Comparison of ENCODE assay signal across 13 cellular contexts in the genomic region with DNA sequence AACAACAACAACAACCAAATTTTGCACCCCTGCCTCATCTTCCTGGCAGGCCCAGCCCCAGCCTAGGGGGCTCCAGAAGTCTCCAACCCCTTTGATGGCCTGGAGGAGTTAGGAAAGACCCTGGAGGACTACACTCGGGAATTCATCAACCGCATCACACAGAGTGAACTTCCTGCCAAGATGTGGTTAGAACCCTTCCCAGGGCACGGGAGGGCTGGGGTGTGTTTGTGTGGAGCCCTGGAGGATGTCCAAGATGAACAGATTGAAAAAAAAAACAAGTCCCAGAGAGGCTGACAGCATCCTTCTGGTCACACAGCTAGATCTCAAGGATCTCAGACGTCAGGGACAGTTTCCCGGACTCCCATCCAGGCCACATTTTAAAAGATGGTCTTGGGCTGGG. TPM values are rescaled to one million over a fixed set of nuclear protein-coding genes. Genes with fewer than 3 reads are reported as not detected.
DNase-seq lines count a peak whose midpoint lies in the region; TF ChIP-seq lines count a peak whose summit lies in the region.
"Had no signal": no experiment of that assay in that cellular context is flagged by ENCODE, and none has a peak within 500 bp of the region (broad histone marks: within the 10 kb centered on the region; RNA-seq: fewer than 3 reads in every experiment).

No MANE protein-coding gene starts in this region.

- no peaks in the 10 kb centered on the region for H4K20me1 ChIP-seq in GM23248 (ENCODE audit: insufficient read depth)

- peaks cover 2% of the 10 kb centered on the region for H3K9me3 Mint-ChIP-seq in glutamatergic neuron (ENCODE audit: unreplicated experiment)
- H3K9me3 Mint-ChIP-seq: IgD-negative memory B cell had no signal

- H3K9me3 ChIP-seq in GM23248 (ENCODE audit: low read depth), result no peaks in the 10 kb centered on the region
- no peaks in the 10 kb centered on the region for H3K9me3 ChIP-seq in adipocyte (ENCODE audit: control insufficient read depth, low read length)
- H3K9me3 ChIP-seq in prostate gland, result no peaks in the 10 kb centered on the region

- 22 to 25% methylated on average over 5 of the region's 5 CpGs for WGBS in GM23248 (ENCODE audit: low coverage in 1 of 2, low lambda C conversion rate in 2 of 2, missing lambda C conversion rate in 2 of 2), 2 experiments
- 50% methylated on average over 5 of the region's 5 CpGs for whole genome bisulfite sequencing in prostate gland

- no peaks in the 10 kb centered on the region for H3F3A ChIP-seq in GM23248 (ENCODE audit: insufficient read depth)

- TF ChIP-seq CTCF in fibroblast of the aortic adventitia (IDR thresholded peaks at IDR 0.05; ENCODE audit: insufficient read depth, low read length) (no peak), prostate gland (IDR thresholded peaks at IDR 0.05) (no peak), glutamatergic neuron (IDR thresholded peaks at IDR 0.05; ENCODE audit: partially characterized antibody, unreplicated experiment) (no peak)

- no peak overlapping the region for H3K27ac Mint-ChIP-seq in glutamatergic neuron (ENCODE audit: unreplicated experiment)
- H3K27ac Mint-ChIP-seq: progenitor cell of endocrine pancreas had no signal

- H3K4me2 ChIP-seq in GM23248 (ENCODE audit: unreplicated experiment), result no peak overlapping the region

- H3K9ac ChIP-seq in GM23248, result no peak overlapping the region
- peak overlapping the region; percentile 50 for H3K9ac ChIP-seq in adipocyte (ENCODE audit: low read length)

- in situ Hi-C loops in GM23248 (cut with MboI), result no loop called here

- H3K27ac ChIP-seq in GM23248 (no peak overlapping the region), prostate gland (no peak overlapping the region)

- H3K79me2 ChIP-seq in GM23248 (ENCODE audit: insufficient read depth), result no peaks in the 10 kb centered on the region

- H3K4me3 ChIP-seq in GM23248, result no peak overlapping the region
- H3K4me3 ChIP-seq in adipocyte (ENCODE audit: low read length), result no peak overlapping the region
- H3K4me3 ChIP-seq in fibroblast of the aortic adventitia (ENCODE audit: low read depth, low read length), result no peak overlapping the region
- no peak overlapping the region for H3K4me3 ChIP-seq in prostate gland

- no peaks in the 10 kb centered on the region for H3K36me3 ChIP-seq in GM23248 (ENCODE audit: low read depth)
- H3K36me3 ChIP-seq in adipocyte (ENCODE audit: control insufficient read depth, insufficient read depth, low read length, severe bottlenecking), result no peaks in the 10 kb centered on the region
- H3K36me3 ChIP-seq in prostate gland, result no peaks in the 10 kb centered on the region

- H3K4me1 Mint-ChIP-seq in glutamatergic neuron (ENCODE audit: low read depth, unreplicated experiment), result no peaks in the 10 kb centered on the region

- H3K4me1 ChIP-seq in GM23248 (ENCODE audit: insufficient read depth) (peaks cover 9% of the 10 kb centered on the region), adipocyte (ENCODE audit: control insufficient read depth, insufficient read depth, low read length) (peaks cover 43% of the 10 kb centered on the region), prostate gland (replicated peaks) (no peaks in the 10 kb centered on the region)

- H3K27me3 ChIP-seq in GM23248 (replicated peaks; ENCODE audit: insufficient read depth), result no peaks in the 10 kb centered on the region
- H3K27me3 ChIP-seq in adipocyte (replicated peaks; ENCODE audit: control insufficient read depth, insufficient read depth, low read length), result no peaks in the 10 kb centered on the region
- H3K27me3 ChIP-seq in prostate gland (replicated peaks; ENCODE audit: insufficient read depth), result no peaks in the 10 kb centered on the region

- peak overlapping the region; percentile 59; the same call in 1 of the 2 replicates for H2AFZ ChIP-seq in GM23248

- peaks cover 10% of the 10 kb centered on the region for H3K27me3 Mint-ChIP-seq in glutamatergic neuron (ENCODE audit: unreplicated experiment)

- no peak overlapping the region for H3K4me3 Mint-ChIP-seq in glutamatergic neuron (ENCODE audit: unreplicated experiment)

- no peaks in the 10 kb centered on the region for H3K9me2 ChIP-seq in GM23248 (ENCODE audit: insufficient read depth)

- TF ChIP-seq POLR2A in prostate gland (IDR thresholded peaks at IDR 0.05), result no peak

- intact Hi-C loops in prostate gland (cut with DNase I), result no loop called here

- H3K36me3 Mint-ChIP-seq in glutamatergic neuron (ENCODE audit: unreplicated experiment), result peaks cover 3% of the 10 kb centered on the region
- H3K36me3 Mint-ChIP-seq: IgD-negative memory B cell had no signal

- peak; percentile 27 for DNase-seq in GM23248
- no peak for DNase-seq in adipocyte (ENCODE audit: low read depth)
- peak; percentile 71 for DNase-seq in fibroblast of the aortic adventitia (ENCODE audit: low read depth)
- peak; percentile 77 for DNase-seq in smooth muscle cell of the brain vasculature (ENCODE audit: low read depth, low spot score)
- no peak for DNase-seq in prostate gland (ENCODE audit: low spot score)
- no peak for DNase-seq in Kasumi-1 (lab: John Stamatoyannopoulos, UW)
- no peak for DNase-seq in glutamatergic neuron
- no peak for DNase-seq in NCI-H2107 (lab: John Stamatoyannopoulos, UW)

RNA-seq across cellular contexts. Expression of gene APOC1, which starts 13.3 kb away (rescaled TPM):
- not detected in 2 replicates for total RNA-seq in GM23248 (2014; rRNA removed; shearing (Covaris generic))
- 0.49 TPM in 1 of 2 replicates, not detected in the other for polyA plus RNA-seq in GM23248 (2016; fragmentation: Nextera tagmentation; extraction: Ambion mirVana)
- total RNA-seq in fibroblast of the aortic adventitia (ENCODE audit: low replicate concordance) (1.7 and 52.6 TPM in 2 replicates), prostate gland (10 to 100 TPM in 1 of 2 donors, 1 to 10 TPM in 1; 7.3 to 80.1 TPM), glutamatergic neuron (ENCODE audit: unreplicated experiment) (8.3 TPM)
- polyA plus RNA-seq: IgD-negative memory B cell had no signal

RNA-seq across cellular contexts. Expression of gene APOC4, which starts 14.3 kb away (rescaled TPM):
- total RNA-seq in GM23248 (2014; rRNA removed; shearing (Covaris generic)), result not detected in 2 replicates
- polyA plus RNA-seq in GM23248 (2016; fragmentation: Nextera tagmentation; extraction: Ambion mirVana), result not detected in 2 replicates
- total RNA-seq in fibroblast of the aortic adventitia (ENCODE audit: low replicate concordance), result not detected in 2 replicates
- total RNA-seq in prostate gland, result not detected
- total RNA-seq in glutamatergic neuron (ENCODE audit: unreplicated experiment), result not detected
- total RNA-seq: kidney, progenitor cell of endocrine pancreas, Right ventricle myocardium superior, ureter had no signal
- polyA plus RNA-seq: IgD-negative memory B cell had no signal

RNA-seq across cellular contexts. Expression of gene APOC2, which starts 18.1 kb away (rescaled TPM):
- not detected in 2 replicates for total RNA-seq in GM23248 (2014; rRNA removed; shearing (Covaris generic))
- not detected in 2 replicates for polyA plus RNA-seq in GM23248 (2016; fragmentation: Nextera tagmentation; extraction: Ambion mirVana)
- not detected in 2 replicates for total RNA-seq in fibroblast of the aortic adventitia (ENCODE audit: low replicate concordance)
- not detected for total RNA-seq in prostate gland
- total RNA-seq in glutamatergic neuron (ENCODE audit: unreplicated experiment), result not detected
- total RNA-seq: progenitor cell of endocrine pancreas, Right ventricle myocardium superior had no signal
- polyA plus RNA-seq: IgD-negative memory B cell had no signal

RNA-seq across cellular contexts. Expression of gene APOE, which starts 22.1 kb away (rescaled TPM):
- total RNA-seq in GM23248 (2014; rRNA removed; shearing (Covaris generic)), result 0.76 TPM in 1 of 2 replicates, not detected in the other
- 0.60 and 0.87 TPM in 2 replicates for polyA plus RNA-seq in GM23248 (2016; fragmentation: Nextera tagmentation; extraction: Ambion mirVana)
- total RNA-seq in fibroblast of the aortic adventitia (ENCODE audit: low replicate concordance) (1.6 and 309 TPM in 2 replicates), prostate gland (100 to 1,000 TPM; 206 to 503 TPM), glutamatergic neuron (ENCODE audit: unreplicated experiment) (65.9 TPM)
- polyA plus RNA-seq: IgD-negative memory B cell had no signal

RNA-seq across cellular contexts. Expression of gene CLPTM1, which starts 27.4 kb away (rescaled TPM):
- 40.5 and 42.5 TPM in 2 replicates for total RNA-seq in GM23248 (2014; rRNA removed; shearing (Covaris generic))
- polyA plus RNA-seq in GM23248 (2016; fragmentation: Nextera tagmentation; extraction: Ambion mirVana), result 103 and 109 TPM in 2 replicates
- total RNA-seq in fibroblast of the aortic adventitia (ENCODE audit: low replicate concordance) (11.4 and 39.0 TPM in 2 replicates), prostate gland (100 to 1,000 TPM; 102 to 185 TPM), glutamatergic neuron (ENCODE audit: unreplicated experiment) (102 TPM)

Comparison
In these comparisons a context has a peak if more than half of its experiments do, and no peak if none do; other contexts are left out.
1. DNase-seq: peak in GM23248 (single experiment), fibroblast of the aortic adventitia (single experiment) and smooth muscle cell of the brain vasculature (single experiment); none in adipocyte (single experiment), prostate gland (single experiment), Kasumi-1 (0 of 2), glutamatergic neuron (single experiment) and NCI-H2107 (single experiment).